In genomic region chr7:118185163-118185860, GRCh38 we compare ENCODE assay signal across 8 cellular contexts. TPM values are rescaled to one million over a fixed set of nuclear protein-coding genes. Genes with fewer than 3 reads are reported as not detected.
DNase-seq lines count a peak whose midpoint lies in the region; FAIRE-seq and TF ChIP-seq lines count a peak whose summit lies in the region.

No MANE protein-coding gene starts in this region.

- no peak for TF ChIP-seq CTCF in AG09319 (IDR thresholded peaks at IDR 0.05; ENCODE audit: low read depth, low read length)

- peak overlapping the region; percentile 4 for H3K4me3 ChIP-seq in mononuclear cell (ENCODE audit: low read length)

- peaks cover 22% of the 10 kb centered on the region for H3K4me1 ChIP-seq in mononuclear cell (ENCODE audit: insufficient read depth, low read length)

- peak; percentile 57 for DNase-seq in AG09319 (ENCODE audit: extremely low read depth, low read depth)
- DNase-seq in HS-27A (ENCODE audit: low read depth): peak; percentile 15
- DNase-seq in astrocyte of the hippocampus (ENCODE audit: low read depth, low spot score): peak; percentile 11
- DNase-seq in urothelium cell line (ENCODE audit: low spot score): no peak
- no peak for DNase-seq in SKM-1 (lab: John Stamatoyannopoulos, UW; ENCODE audit: unreplicated experiment)
- no peak for DNase-seq in COLO829 (ENCODE audit: low spot score)
- no peak for DNase-seq in NCI-H748 (lab: John Stamatoyannopoulos, UW; ENCODE audit: unreplicated experiment)

- H3K9me3 ChIP-seq in mononuclear cell (ENCODE audit: low read depth, low read length): no peaks in the 10 kb centered on the region

- FAIRE-seq in urothelium cell line (lab: Jason Lieb, UNC): no peak

- H3K27me3 ChIP-seq in mononuclear cell (ENCODE audit: insufficient read depth, low read length): no peaks in the 10 kb centered on the region

RNA-seq across cellular contexts. Expression of gene LSM8, which starts 1.3 kb away (rescaled TPM):
- total RNA-seq in mononuclear cell: 60.2 TPM

RNA-seq across cellular contexts. Expression of gene ANKRD7, which starts 39.2 kb away (rescaled TPM):
- total RNA-seq in mononuclear cell: 0.42 TPM

Comparison
In these comparisons a context has a peak if more than half of its experiments do, and no peak if none do; other contexts are left out.
1. DNase-seq: peak in AG09319 (single experiment), HS-27A (single experiment) and astrocyte of the hippocampus (single experiment); none in urothelium cell line (single experiment), SKM-1 (single experiment), COLO829 (single experiment) and NCI-H748 (single experiment).